Comparison of ENCODE assay signal across 8 cellular contexts in genomic region chr17:57892146-57892819, GRCh38. TPM values are rescaled to one million over a fixed set of nuclear protein-coding genes. Genes with fewer than 3 reads are reported as not detected.
A peak's percentile ranks its signal among the peaks of the same experiment; 100 is the strongest.
DNase-seq lines count a peak whose midpoint lies in the region; ATAC-seq and TF ChIP-seq lines count a peak whose summit lies in the region.

No MANE protein-coding gene starts in this region.

- H2AFZ ChIP-seq in smooth muscle cell (ENCODE audit: low read depth): no peak overlapping the region

- peaks cover 0 to 41% of the 10 kb centered on the region in 2 donors for H3K4me1 ChIP-seq in breast epithelium
- peaks cover 12% of the 10 kb centered on the region for H3K4me1 ChIP-seq in smooth muscle cell (ENCODE audit: low read depth)

- peak overlapping the region; percentile 62 for H3K9ac ChIP-seq in smooth muscle cell (ENCODE audit: low read depth)

- H3K9me3 Mint-ChIP-seq in activated B cell treated with CpG ODN at 0.5 μM for 24 hours: no peaks in the 10 kb centered on the region

- H3K4me1 Mint-ChIP-seq in activated B cell treated with CpG ODN at 0.5 μM for 24 hours: no peaks in the 10 kb centered on the region

- H3K79me2 ChIP-seq in smooth muscle cell (ENCODE audit: low read depth): peaks cover 9% of the 10 kb centered on the region

- DNase-seq in AG04449 (ENCODE audit: low read depth, low spot score) (no peak), NCI-H2107 (lab: John Stamatoyannopoulos, UW) (peak; percentile 39), activated B cell treated with CpG ODN at 0.5 μM for 24 hours (peak; percentile 77), breast epithelium (ENCODE audit: low spot score in 2 of 2) (peak; percentile 84 to 87), iris pigment epithelial cell (ENCODE audit: low read depth) (peak; percentile 85), smooth muscle cell (lab: John Stamatoyannopoulos, UW; ENCODE audit: unreplicated experiment) (peak; percentile 86)

- peak overlapping the region; percentile 92 to 95 for H3K27ac ChIP-seq in breast epithelium
- peak overlapping the region; percentile 92 for H3K27ac ChIP-seq in smooth muscle cell (ENCODE audit: low read depth)

- ATAC-seq in GM19023 (IDR thresholded peaks at IDR 0.05; ENCODE audit: unreplicated experiment): peak; percentile 52
- peak; percentile 98 for ATAC-seq in activated B cell treated with CpG ODN at 0.5 μM for 24 hours (ENCODE audit: low read depth)
- ATAC-seq in HG03469 (IDR thresholded peaks at IDR 0.05; ENCODE audit: unreplicated experiment): no peak

- no peaks in the 10 kb centered on the region for H3K36me3 ChIP-seq in breast epithelium
- H3K36me3 ChIP-seq in smooth muscle cell (ENCODE audit: low read depth): no peaks in the 10 kb centered on the region

- no peaks in the 10 kb centered on the region for H3K36me3 Mint-ChIP-seq in activated B cell treated with CpG ODN at 0.5 μM for 24 hours (ENCODE audit: low read depth)

- no peaks in the 10 kb centered on the region for H4K20me1 ChIP-seq in smooth muscle cell (ENCODE audit: low read depth)

- H3K4me2 ChIP-seq in smooth muscle cell: peak overlapping the region; percentile 74

- H3K27me3 ChIP-seq in breast epithelium (no peaks in the 10 kb centered on the region), smooth muscle cell (ENCODE audit: low read depth) (no peaks in the 10 kb centered on the region)

- H3K4me3 ChIP-seq in AG04449 (ENCODE audit: low read depth, low read length) (no peak overlapping the region), breast epithelium (no peak overlapping the region), smooth muscle cell (no peak overlapping the region)

- CTCF ChIA-PET in AG04449 (lab: Yijun Ruan, JAX) (interaction anchor here (0.6 to 7.5 kb wide), 31 partner anchors 8 to 115 kb away, joined by 3 to 128 read pairs (median 6); partner anchors contain the start of gene SRSF1), activated B cell treated with CpG ODN at 0.5 μM for 24 hours (lab: Charles Lee) (interaction anchor here (0.5 to 6.4 kb wide), 19 partner anchors 9 to 222 kb away, joined by 3 to 112 read pairs (median 4); no protein-coding TSS in a partner anchor)

- peaks cover 36% of the 10 kb centered on the region for H3K27me3 Mint-ChIP-seq in activated B cell treated with CpG ODN at 0.5 μM for 24 hours

- TF ChIP-seq CTCF in AG04449 (IDR thresholded peaks at IDR 0.05; ENCODE audit: insufficient read depth, low read length, missing control alignments) (peak; percentile 98), activated B cell treated with CpG ODN at 0.5 μM for 24 hours (IDR thresholded peaks at IDR 0.05) (peak; percentile 62), breast epithelium (IDR thresholded peaks at IDR 0.05) (peak; percentile 89 to 97 (median 94)), smooth muscle cell (IDR thresholded peaks at IDR 0.05; ENCODE audit: borderline replicate concordance, insufficient read depth, poor library complexity, severe bottlenecking) (peak; percentile 96)

- 35% methylated on average over 6 of the region's 6 CpGs for WGBS in smooth muscle cell (ENCODE audit: low lambda C conversion rate)

- no peak overlapping the region for H3K4me3 Mint-ChIP-seq in activated B cell treated with CpG ODN at 0.5 μM for 24 hours

- POLR2A ChIA-PET in AG04449 (lab: Yijun Ruan, JAX) (interaction anchor here (0.6 to 3.7 kb wide), 10 partner anchors 10 to 96 kb away, joined by 3 to 23 read pairs (median 4); partner anchors contain the start of genes CUEDC1 and VEZF1), activated B cell treated with CpG ODN at 0.5 μM for 24 hours (lab: Charles Lee) (interaction anchor here (0.7 to 1.1 kb wide), 4 partner anchors 24 to 115 kb away, joined by 3 read pairs; partner anchors contain the start of genes MRPS23 and SRSF1)

- intact Hi-C loops in activated B cell treated with CpG ODN at 0.5 μM for 24 hours (cut with micrococcal nuclease) (loop anchor here (1.0 to 2.0 kb wide), 4 partner anchors 33 to 221 kb away; no protein-coding TSS in a partner anchor), breast epithelium (cut with DNase I; ENCODE audit: low total_unique reads) (no loop called here)

- H3F3A ChIP-seq in smooth muscle cell (ENCODE audit: low read depth): peaks cover 9% of the 10 kb centered on the region

- no peak overlapping the region for H3K27ac Mint-ChIP-seq in activated B cell treated with CpG ODN at 0.5 μM for 24 hours

- H3K9me3 ChIP-seq in breast epithelium (no peaks in the 10 kb centered on the region), smooth muscle cell (replicated peaks; ENCODE audit: low read depth) (no peaks in the 10 kb centered on the region)

- no peak for TF ChIP-seq POLR2A in breast epithelium (IDR thresholded peaks at IDR 0.05)

RNA-seq across cellular contexts. Expression of gene MRPS23, which starts 42.4 kb away (rescaled TPM):
- total RNA-seq in activated B cell treated with CpG ODN at 0.5 μM for 24 hours: 37.9 and 47.4 TPM in 2 replicates
- total RNA-seq in breast epithelium: 10 to 100 TPM in 1 of 3 donors, 1 to 10 TPM in 2; 7.5 to 10.7 (median 8.2) TPM
- 32.3 and 33.1 TPM in 2 replicates for total RNA-seq in smooth muscle cell
- 48.4 and 51.1 TPM in 2 replicates for polyA plus RNA-seq in smooth muscle cell
